10 cellular contexts compared by ENCODE assay signal in the genomic region with DNA sequence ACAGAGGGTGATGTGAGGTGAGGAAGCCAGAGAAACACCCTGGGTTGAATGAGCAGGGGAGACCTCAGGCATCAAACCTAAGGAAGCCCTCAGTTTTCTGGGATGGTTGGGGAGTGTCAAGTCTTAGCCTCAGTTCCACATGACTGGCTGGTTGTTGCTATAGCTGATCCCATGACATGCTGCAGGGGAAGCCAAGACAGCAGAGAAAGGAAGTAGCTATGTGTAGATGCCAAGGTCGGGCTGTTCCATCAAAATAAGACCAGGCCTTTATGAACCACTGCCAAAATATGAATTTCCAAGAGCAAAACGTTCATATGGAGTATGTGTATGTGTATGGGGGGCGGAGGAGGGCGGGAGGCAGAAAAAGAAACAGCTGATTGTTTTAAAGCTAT. TPM values are rescaled to one million over a fixed set of nuclear protein-coding genes. Genes with fewer than 3 reads are reported as not detected.
DNase-seq lines count a peak whose midpoint lies in the region; TF ChIP-seq lines count a peak whose summit lies in the region.
"Had no signal": no experiment of that assay in that cellular context is flagged by ENCODE, and none has a peak within 500 bp of the region (broad histone marks: within the 10 kb centered on the region; RNA-seq: fewer than 3 reads in every experiment).

No MANE protein-coding gene starts in this region.

- H3K4me1 ChIP-seq in cardiac muscle cell (ENCODE audit: low read depth) (peaks cover 15% of the 10 kb centered on the region), parathyroid adenoma (peaks cover 31% of the 10 kb centered on the region)

- H3K4me2 ChIP-seq in parathyroid adenoma (ENCODE audit: low read length) = peak overlapping the region; percentile 14

- H3K36me3 ChIP-seq in cardiac muscle cell = peaks cover 8% of the 10 kb centered on the region
- no peaks in the 10 kb centered on the region for H3K36me3 ChIP-seq in parathyroid adenoma (ENCODE audit: control insufficient read depth, insufficient read depth, low read length)

- peaks cover 97% of the 10 kb centered on the region for H3K36me3 Mint-ChIP-seq in Calu3 (ENCODE audit: insufficient read depth, unreplicated experiment)

- H3K9me3 Mint-ChIP-seq in Calu3 (ENCODE audit: low read depth, unreplicated experiment) = no peaks in the 10 kb centered on the region

- H3K4me3 ChIP-seq in cardiac muscle cell = no peak overlapping the region
- no peak overlapping the region for H3K4me3 ChIP-seq in parathyroid adenoma (ENCODE audit: low read depth, low read length)

- no TSS peak for BruUV-seq in Calu3 (replicated peaks; lab: Mats Ljungman, UMichigan)

- H2AFZ ChIP-seq in parathyroid adenoma = no peak overlapping the region

- peaks cover 27% of the 10 kb centered on the region for H3K79me2 ChIP-seq in parathyroid adenoma

- H3K9ac ChIP-seq in parathyroid adenoma = no peak overlapping the region

- H3K27ac ChIP-seq in cardiac muscle cell = peak overlapping the region; percentile 86
- H3K27ac ChIP-seq in parathyroid adenoma = peak overlapping the region; percentile 97

- peak overlapping the region; percentile 83 for H3K27ac Mint-ChIP-seq in Calu3 (ENCODE audit: unreplicated experiment)

- peak overlapping the region; percentile 49 for H3K4me3 Mint-ChIP-seq in Calu3 (ENCODE audit: low read depth, unreplicated experiment)

- H3K27me3 Mint-ChIP-seq in Calu3 (ENCODE audit: unreplicated experiment) = no peaks in the 10 kb centered on the region

- no peaks in the 10 kb centered on the region for H3K9me3 ChIP-seq in cardiac muscle cell (ENCODE audit: low read depth)
- H3K9me3 ChIP-seq in parathyroid adenoma (ENCODE audit: control insufficient read depth, low read length) = no peaks in the 10 kb centered on the region

- CTCF ChIA-PET in Calu3 (lab: Charles Lee) = interaction anchor here (1.0 to 1.3 kb wide), 2 partner anchors 17 to 32 kb away, joined by 3 to 4 read pairs; no protein-coding TSS in a partner anchor

- TF ChIP-seq CTCF in Calu3 (IDR thresholded peaks at IDR 0.05; ENCODE audit: unreplicated experiment) = no peak
- TF ChIP-seq CTCF in cardiac muscle cell (IDR thresholded peaks at IDR 0.05; ENCODE audit: low read depth, low read length) = no peak
- no peak for TF ChIP-seq CTCF in parathyroid adenoma (IDR thresholded peaks at IDR 0.05)

- intact Hi-C loops in Calu3 (cut with micrococcal nuclease; ENCODE audit: unreplicated experiment) = no loop called here

- H3K27me3 ChIP-seq in cardiac muscle cell (no peaks in the 10 kb centered on the region), parathyroid adenoma (ENCODE audit: control insufficient read depth, insufficient read depth, low read length) (no peaks in the 10 kb centered on the region)

- DNase-seq in Calu3 (no peak), amniotic epithelial cell (ENCODE audit: low read depth) (peak; percentile 57), cardiac muscle cell (ENCODE audit: low read depth in 1 of 2, low spot score in 1 of 2) (peak in 1 of 2 donors; percentile 88), activated gamma-delta T cell (lab: John Stamatoyannopoulos, UW) (no peak)
- no peak for DNase-seq in effector CD4-positive, alpha-beta T cell
- no peak for DNase-seq in stimulated activated CD4-positive, alpha-beta T cell treated with anti-CD3 and anti-CD28 coated beads, Interleukin-4, amount 100 ng/mL, for 24 hours
- DNase-seq in activated T-cell treated with anti-CD3 and anti-CD28 coated beads, Interleukin-2, amount 50 U/mL, for 48 hours = no peak
- DNase-seq: activated CD4-positive, alpha-beta T cell treated with anti-CD3 and anti-CD28 coated beads for 1 hour; NCI-H1092 treated with DMSO at 0.1 percent for 48 hours had no signal

- peaks cover 99% of the 10 kb centered on the region for H3K4me1 Mint-ChIP-seq in Calu3 (ENCODE audit: low read depth, unreplicated experiment)

RNA-seq across cellular contexts. Expression of a gene that starts 11.6 kb away (rescaled TPM):
- total RNA-seq in Calu3 (2022) (1,185 and 1,281 TPM in 2 replicates), cardiac muscle cell (60.6 and 61.1 TPM in 2 replicates)
- polyA plus RNA-seq in cardiac muscle cell = 97.1 and 108 TPM in 2 replicates

RNA-seq across cellular contexts. Expression of a gene that starts 24.0 kb away (rescaled TPM):
- total RNA-seq in Calu3 (2022) (5.8 and 7.6 TPM in 2 replicates), cardiac muscle cell (not detected in 2 replicates)
- polyA plus RNA-seq in cardiac muscle cell = 0.23 TPM in 1 of 2 replicates, not detected in the other

RNA-seq across cellular contexts. Expression of a gene that starts 49.7 kb away (rescaled TPM):
- total RNA-seq in Calu3 (2022) (24.3 and 27.8 TPM in 2 replicates), cardiac muscle cell (36.1 and 38.2 TPM in 2 replicates)
- polyA plus RNA-seq in cardiac muscle cell = 31.1 and 34.4 TPM in 2 replicates

Comparison
In these comparisons a context has a peak if more than half of its experiments do, and no peak if none do; other contexts are left out.
1. RNA of a gene that starts 11.6 kb away (total RNA-seq): 1,185 to 1,281 TPM in Calu3; 60.6 to 61.1 TPM in cardiac muscle cell; every median in the first group is over 10 times any median in the second.